In the genomic region with DNA sequence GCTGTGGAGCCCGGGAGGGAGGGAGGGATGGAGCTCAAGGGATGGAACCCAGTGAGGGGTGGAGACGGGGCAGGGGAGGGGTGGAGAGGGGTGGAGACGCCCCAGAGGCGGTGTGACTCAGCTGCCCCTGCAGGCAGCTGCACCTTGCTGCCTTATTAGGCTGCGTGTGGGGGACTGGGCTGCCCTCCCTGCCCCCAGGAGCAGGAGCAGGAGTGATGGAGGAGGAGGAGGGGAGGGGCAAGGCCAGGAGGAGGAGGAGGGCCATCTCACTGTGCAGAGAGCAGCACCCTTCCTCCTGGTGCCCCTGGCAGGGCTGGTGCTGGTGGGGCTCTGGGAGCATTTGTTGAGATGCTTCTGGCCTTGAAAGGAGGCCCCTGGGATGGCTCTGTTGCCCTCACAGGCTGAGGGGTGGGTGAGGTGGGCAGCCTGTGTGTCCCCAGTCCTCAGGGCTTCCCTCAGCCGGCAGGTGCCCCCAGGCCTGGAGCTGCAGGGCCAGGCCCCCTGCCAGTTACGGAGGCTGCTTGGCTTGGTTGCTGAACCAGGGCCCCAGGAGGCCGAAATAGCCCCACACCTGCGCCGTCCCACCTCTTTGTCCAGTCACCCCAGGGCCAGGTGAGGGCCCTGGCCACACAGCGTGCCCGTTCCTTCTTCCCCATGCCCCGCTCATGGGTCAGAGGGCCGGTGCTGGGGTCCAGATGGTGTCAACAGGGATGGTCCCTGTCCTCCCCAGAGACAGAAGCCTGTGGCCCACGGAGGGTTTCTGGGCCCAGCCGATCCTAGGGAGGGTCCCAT, we compare ENCODE assay signal across 8 cellular contexts. TPM values are rescaled to one million over a fixed set of nuclear protein-coding genes. Genes with fewer than 3 reads are reported as not detected.
DNase-seq lines count a peak whose midpoint lies in the region; ATAC-seq and TF ChIP-seq lines count a peak whose summit lies in the region.

No MANE protein-coding gene starts in this region.

- H3K9ac ChIP-seq in PC-3 (ENCODE audit: low read length): no peak overlapping the region

- H3K9me3 ChIP-seq in PC-3 (ENCODE audit: low read length): no peaks in the 10 kb centered on the region

- peaks cover 45% of the 10 kb centered on the region for H3K79me2 ChIP-seq in PC-3 (ENCODE audit: low read length)

- DNase-seq in GM04504 (ENCODE audit: low read depth) (peak; percentile 62), PC-3 (peak; percentile 34), fibroblast of the conjunctiva (ENCODE audit: low read depth) (peak; percentile 76), renal cortical epithelial cell (ENCODE audit: low read depth) (peak; percentile 52), H4 (ENCODE audit: low spot score) (no peak)
- no peak for DNase-seq in natural killer cell treated with Interleukin-12 subunit alpha and Interleukin-12 subunit beta and Interleukin-15 and Interleukin-18, amount 100 ng/mL, for 72 hours (ENCODE audit: low spot score)

- POLR2A ChIA-PET in PC-3 (lab: Charles Lee; ENCODE audit: unreplicated experiment): interaction anchor here (0.6 kb wide), 2 partner anchors 9 to 14 kb away, joined by 3 to 13 read pairs; partner anchors contain the start of gene TSSC4

- no peak overlapping the region for H3K27ac ChIP-seq in PC-3 (ENCODE audit: low read length)

- H3K27ac Mint-ChIP-seq in natural killer cell treated with Interleukin-12 subunit alpha and Interleukin-12 subunit beta and Interleukin-15 and Interleukin-18, amount 100 ng/mL, for 72 hours: no peak overlapping the region

- no peaks in the 10 kb centered on the region for H3K27me3 Mint-ChIP-seq in natural killer cell treated with Interleukin-12 subunit alpha and Interleukin-12 subunit beta and Interleukin-15 and Interleukin-18, amount 100 ng/mL, for 72 hours

- peak; percentile 29; the same call in 1 of the 2 replicates for ATAC-seq in PC-3
- no peak for ATAC-seq in HG02623 (IDR thresholded peaks at IDR 0.05; ENCODE audit: unreplicated experiment)
- ATAC-seq in GM18873 (IDR thresholded peaks at IDR 0.05; ENCODE audit: low FRiP score, unreplicated experiment): no peak
- ATAC-seq in natural killer cell treated with Interleukin-12 subunit alpha and Interleukin-12 subunit beta and Interleukin-15 and Interleukin-18, amount 100 ng/mL, for 72 hours: no peak

- BruUV-seq in PC-3 (replicated peaks; lab: Mats Ljungman, UMichigan): no TSS peak

- H3K4me2 ChIP-seq in PC-3 (ENCODE audit: low read length): no peak overlapping the region

- H3K36me3 ChIP-seq in PC-3 (ENCODE audit: low read depth, low read length): no peaks in the 10 kb centered on the region; the same call in 1 of the 2 replicates

- H3K9me3 Mint-ChIP-seq in natural killer cell treated with Interleukin-12 subunit alpha and Interleukin-12 subunit beta and Interleukin-15 and Interleukin-18, amount 100 ng/mL, for 72 hours: no peaks in the 10 kb centered on the region

- H3K4me1 Mint-ChIP-seq in natural killer cell treated with Interleukin-12 subunit alpha and Interleukin-12 subunit beta and Interleukin-15 and Interleukin-18, amount 100 ng/mL, for 72 hours (ENCODE audit: low read depth in 2 of 2): peaks cover 11 to 29% of the 10 kb centered on the region in 2 donors

- H2AFZ ChIP-seq in PC-3 (ENCODE audit: low read length): no peak overlapping the region

- no peak overlapping the region for H3K4me3 ChIP-seq in PC-3 (ENCODE audit: low read length)

- no peaks in the 10 kb centered on the region for H3K9me2 ChIP-seq in PC-3 (replicated peaks; ENCODE audit: low read length)

- peaks cover 24% of the 10 kb centered on the region; the same call in 1 of the 2 replicates for H4K20me1 ChIP-seq in PC-3 (ENCODE audit: low read length)

- H3K4me3 Mint-ChIP-seq in natural killer cell treated with Interleukin-12 subunit alpha and Interleukin-12 subunit beta and Interleukin-15 and Interleukin-18, amount 100 ng/mL, for 72 hours: no peak overlapping the region

- no peaks in the 10 kb centered on the region for H3F3A ChIP-seq in PC-3 (ENCODE audit: low read length, unreplicated experiment)

- intact Hi-C loops in PC-3 (cut with micrococcal nuclease): no loop called here

- H3K27me3 ChIP-seq in PC-3 (ENCODE audit: low read length): no peaks in the 10 kb centered on the region

- CTCF ChIA-PET in PC-3 (lab: Charles Lee): interaction anchor here (1.0 kb wide), 1 partner anchor 13 kb away, joined by 3 read pairs; no protein-coding TSS in a partner anchor

- no peak for TF ChIP-seq CTCF in PC-3 (conservative IDR thresholded peaks at IDR 0.05; ENCODE audit: low read depth, low read length)

- H3K36me3 Mint-ChIP-seq in natural killer cell treated with Interleukin-12 subunit alpha and Interleukin-12 subunit beta and Interleukin-15 and Interleukin-18, amount 100 ng/mL, for 72 hours: no peaks in the 10 kb centered on the region

- H3K4me1 ChIP-seq in PC-3 (ENCODE audit: insufficient read depth, low read length): no peaks in the 10 kb centered on the region

RNA-seq across cellular contexts. Expression of gene TSSC4, which starts 9.5 kb away (rescaled TPM):
- total RNA-seq in PC-3 (2014; rRNA removed) (88.3 and 98.5 TPM in 2 replicates), renal cortical epithelial cell (46.1 and 73.3 TPM in 2 replicates)
- 32.8 and 52.2 TPM in 2 replicates for total RNA-seq in H4 (2014; rRNA removed; shearing (Covaris generic))
- 10 to 100 TPM; 66.0 to 98.2 TPM for total RNA-seq in natural killer cell treated with Interleukin-12 subunit alpha and Interleukin-12 subunit beta and Interleukin-15 and Interleukin-18, amount 100 ng/mL, for 72 hours

RNA-seq across cellular contexts. Expression of gene CD81, which starts 14.0 kb away (rescaled TPM):
- total RNA-seq in PC-3 (2014; rRNA removed) (134 and 140 TPM in 2 replicates), renal cortical epithelial cell (131 and 666 TPM in 2 replicates)
- total RNA-seq in H4 (2014; rRNA removed; shearing (Covaris generic)): 135 and 154 TPM in 2 replicates
- 100 to 1,000 TPM; 306 to 322 TPM for total RNA-seq in natural killer cell treated with Interleukin-12 subunit alpha and Interleukin-12 subunit beta and Interleukin-15 and Interleukin-18, amount 100 ng/mL, for 72 hours

RNA-seq across cellular contexts. Expression of gene TRPM5, which starts 53.2 kb away (rescaled TPM):
- total RNA-seq in PC-3 (2014; rRNA removed) (0.06 TPM in 1 of 2 replicates, not detected in the other), renal cortical epithelial cell (0.05 TPM in 1 of 2 replicates, not detected in the other)
- total RNA-seq in H4 (2014; rRNA removed; shearing (Covaris generic)): not detected in 2 replicates
- not detected for total RNA-seq in natural killer cell treated with Interleukin-12 subunit alpha and Interleukin-12 subunit beta and Interleukin-15 and Interleukin-18, amount 100 ng/mL, for 72 hours

RNA-seq across cellular contexts. Expression of gene KCNQ1, which starts 53.7 kb away (rescaled TPM):
- total RNA-seq in PC-3 (2014; rRNA removed) (0.40 and 3.0 TPM in 2 replicates), renal cortical epithelial cell (0.35 and 1.1 TPM in 2 replicates)
- 0.04 TPM in 1 of 2 replicates, not detected in the other for total RNA-seq in H4 (2014; rRNA removed; shearing (Covaris generic))
- total RNA-seq in natural killer cell treated with Interleukin-12 subunit alpha and Interleukin-12 subunit beta and Interleukin-15 and Interleukin-18, amount 100 ng/mL, for 72 hours: 1 to 10 TPM in 1 of 2 donors, under 1 TPM in 1; 0.19 to 1.4 TPM

Comparison
In these comparisons a context has a peak if more than half of its experiments do, and no peak if none do; other contexts are left out.
1. DNase-seq: peak in GM04504 (single experiment), PC-3 (single experiment), fibroblast of the conjunctiva (single experiment) and renal cortical epithelial cell (single experiment); none in H4 (single experiment) and natural killer cell treated with Interleukin-12 subunit alpha and Interleukin-12 subunit beta and Interleukin-15 and Interleukin-18, amount 100 ng/mL, for 72 hours (single experiment).